In the genomic region with DNA sequence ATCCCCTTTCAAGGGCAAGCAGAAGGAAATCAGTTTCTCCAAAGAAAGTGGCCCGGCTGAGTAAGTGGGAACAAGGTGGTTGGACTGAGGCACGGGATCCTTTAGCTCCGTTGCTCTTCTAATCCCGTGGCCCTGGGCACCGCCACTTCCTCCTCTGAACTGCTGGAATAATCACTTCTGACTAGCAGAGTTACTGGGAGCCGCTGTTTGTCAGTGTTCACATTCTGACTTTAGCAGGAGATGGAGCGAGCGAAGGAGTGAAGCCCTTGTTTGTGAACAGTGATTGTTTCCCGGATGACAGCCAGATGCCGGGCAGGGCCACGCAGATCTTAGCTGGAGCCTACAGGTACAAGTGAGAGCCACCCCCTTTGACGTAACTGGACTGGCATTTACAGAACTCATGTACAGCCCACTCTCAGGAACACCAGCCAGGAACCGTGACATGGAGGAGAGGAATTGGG, we compare ENCODE assay signal across 8 cellular contexts. TPM values are rescaled to one million over a fixed set of nuclear protein-coding genes. Genes with fewer than 3 reads are reported as not detected.
A peak's percentile ranks its signal among the peaks of the same experiment; 100 is the strongest.
DNase-seq lines count a peak whose midpoint lies in the region; TF ChIP-seq lines count a peak whose summit lies in the region.

No MANE protein-coding gene starts in this region.

- H3K36me3 ChIP-seq in mucosa of rectum (ENCODE audit: control insufficient read depth in 2 of 2, insufficient read depth in 2 of 2, low read length in 2 of 2): peaks cover 9 to 11% of the 10 kb centered on the region in 2 donors

- H3K27ac Mint-ChIP-seq in activated CD4-positive, alpha-beta T cell treated with anti-CD3 and anti-CD28 coated beads, Interleukin-2, amount 10 ng/mL, durations not matched to agents 24 days and 14 days: peak overlapping the region; percentile 45
- H3K27ac Mint-ChIP-seq in endothelial cell (ENCODE audit: unreplicated experiment): peak overlapping the region; percentile 89

- intact Hi-C loops in activated CD4-positive, alpha-beta T cell treated with anti-CD3 and anti-CD28 coated beads, Interleukin-2, amount 10 ng/mL, durations not matched to agents 24 days and 14 days (cut with micrococcal nuclease): loop anchor here (5.0 kb wide), 4 partner anchors 74 to 766 kb away; a partner anchor contains a TSS

- no peak for TF ChIP-seq CTCF in endothelial cell (IDR thresholded peaks at IDR 0.05; ENCODE audit: unreplicated experiment)

- no peaks in the 10 kb centered on the region for H3K27me3 ChIP-seq in mucosa of rectum (ENCODE audit: control insufficient read depth in 2 of 2, insufficient read depth in 2 of 2, low read length in 2 of 2)

- H3K4me1 Mint-ChIP-seq in activated CD4-positive, alpha-beta T cell treated with anti-CD3 and anti-CD28 coated beads, Interleukin-2, amount 10 ng/mL, durations not matched to agents 24 days and 14 days: peaks cover 18% of the 10 kb centered on the region
- H3K4me1 Mint-ChIP-seq in endothelial cell (ENCODE audit: unreplicated experiment): peaks cover 56% of the 10 kb centered on the region

- H3K9me3 ChIP-seq in mucosa of rectum (ENCODE audit: control insufficient read depth in 2 of 2, low read length in 2 of 2): no peaks in the 10 kb centered on the region

- peaks cover 2% of the 10 kb centered on the region for H3K27me3 Mint-ChIP-seq in activated CD4-positive, alpha-beta T cell treated with anti-CD3 and anti-CD28 coated beads, Interleukin-2, amount 10 ng/mL, durations not matched to agents 24 days and 14 days
- peaks cover 32% of the 10 kb centered on the region for H3K27me3 Mint-ChIP-seq in endothelial cell (ENCODE audit: unreplicated experiment)

- H3K4me3 ChIP-seq in mucosa of rectum (ENCODE audit: low read length in 2 of 2): peak overlapping the region; percentile 81 to 91

- no peaks in the 10 kb centered on the region for H3K9me3 Mint-ChIP-seq in activated CD4-positive, alpha-beta T cell treated with anti-CD3 and anti-CD28 coated beads, Interleukin-2, amount 10 ng/mL, durations not matched to agents 24 days and 14 days
- no peaks in the 10 kb centered on the region for H3K9me3 Mint-ChIP-seq in endothelial cell (ENCODE audit: unreplicated experiment)

- DNase-seq in activated CD4-positive, alpha-beta T cell treated with anti-CD3 and anti-CD28 coated beads, Interleukin-2, amount 10 ng/mL, durations not matched to agents 24 days and 14 days: no peak
- DNase-seq in activated CD4-positive, alpha-beta T cell treated with anti-CD3 and anti-CD28 coated beads, Interleukin-2, amount 50 U/mL, for 1 hour: no peak
- DNase-seq in RPMI7951 (ENCODE audit: low read depth): peak; percentile 4
- no peak for DNase-seq in endothelial cell (ENCODE audit: low spot score)
- no peak for DNase-seq in germinal center (ENCODE audit: low spot score)
- DNase-seq in NCI-H446 (lab: John Stamatoyannopoulos, UW): no peak
- DNase-seq in A172 (ENCODE audit: low spot score): no peak

- peaks cover 14 to 16% of the 10 kb centered on the region in 2 donors for H3K4me1 ChIP-seq in mucosa of rectum (ENCODE audit: control insufficient read depth in 2 of 2, insufficient read depth in 2 of 2, low read length in 2 of 2)

- H3K9ac ChIP-seq in mucosa of rectum (ENCODE audit: low read depth in 1 of 2, low read length in 2 of 2): peak overlapping the region; percentile 63 to 88

- peak overlapping the region; percentile 92 for H3K4me3 Mint-ChIP-seq in activated CD4-positive, alpha-beta T cell treated with anti-CD3 and anti-CD28 coated beads, Interleukin-2, amount 10 ng/mL, durations not matched to agents 24 days and 14 days
- H3K4me3 Mint-ChIP-seq in endothelial cell (ENCODE audit: unreplicated experiment): peak overlapping the region; percentile 86

- peaks cover 10% of the 10 kb centered on the region for H3K36me3 Mint-ChIP-seq in activated CD4-positive, alpha-beta T cell treated with anti-CD3 and anti-CD28 coated beads, Interleukin-2, amount 10 ng/mL, durations not matched to agents 24 days and 14 days (ENCODE audit: low read depth)
- peaks cover 48% of the 10 kb centered on the region for H3K36me3 Mint-ChIP-seq in endothelial cell (ENCODE audit: low read depth, unreplicated experiment)

- H3K27ac ChIP-seq in mucosa of rectum (ENCODE audit: low read depth in 2 of 2, low read length in 2 of 2): peak overlapping the region in 1 of 2 donors; percentile 56

RNA-seq across cellular contexts. Expression of a gene that starts 1.3 kb away (rescaled TPM):
- total RNA-seq in activated CD4-positive, alpha-beta T cell treated with anti-CD3 and anti-CD28 coated beads, Interleukin-2, amount 10 ng/mL, durations not matched to agents 24 days and 14 days: 14.2 and 15.7 TPM in 2 replicates
- total RNA-seq in RPMI7951 (2014; rRNA removed; shearing (Covaris generic)): 12.6 and 12.9 TPM in 2 replicates
- 76.5 TPM for total RNA-seq in endothelial cell (ENCODE audit: unreplicated experiment)
- 26.5 and 45.0 TPM in 2 replicates for total RNA-seq in A172 (2014; rRNA removed; shearing (Covaris generic))
